ENCODE assay signal across 20 cellular contexts in genomic region chr1:225820522-225821120, GRCh38. TPM values are rescaled to one million over a fixed set of nuclear protein-coding genes. Genes with fewer than 3 reads are reported as not detected.
A peak's percentile ranks its signal among the peaks of the same experiment; 100 is the strongest.
DNase-seq lines count a peak whose midpoint lies in the region; ATAC-seq, FAIRE-seq and TF ChIP-seq lines count a peak whose summit lies in the region.
"Had no signal": no experiment of that assay in that cellular context is flagged by ENCODE, and none has a peak within 500 bp of the region (broad histone marks: within the 10 kb centered on the region; RNA-seq: fewer than 3 reads in every experiment).

No MANE protein-coding gene starts in this region.

- no peak overlapping the region for H3K4me3 Mint-ChIP-seq in chondrocyte (ENCODE audit: unreplicated experiment)
- H3K4me3 Mint-ChIP-seq: activated naive CD8-positive, alpha-beta T cell treated with anti-CD3 and anti-CD28 coated beads, Interleukin-2, amount 50 U/mL, for 24 hours; activated T-helper 1 cell treated with anti-CD3 and anti-CD28 coated beads, Interleukin-12 subunit alpha, Interleukin-12 subunit beta, Interleukin-2, Interleukin-4 antibody, amounts not matched to agents 30 ng/mL and 10 ng/mL and 1 ng/mL, durations not matched to agents 14 hours and 24 hours and 36 hours; IgD-negative memory B cell had no signal

- no peaks in the 10 kb centered on the region for H3K9me3 ChIP-seq in pancreas
- H3K9me3 ChIP-seq in SJCRH30 (replicated peaks) = no peaks in the 10 kb centered on the region
- H3K9me3 ChIP-seq: neutrophil had no signal

- no peaks in the 10 kb centered on the region for H3K36me3 ChIP-seq in pancreas
- no peaks in the 10 kb centered on the region for H3K36me3 ChIP-seq in SJCRH30
- H3K36me3 ChIP-seq: neutrophil had no signal

- H3K9me3 Mint-ChIP-seq in chondrocyte (ENCODE audit: low read depth) = no peaks in the 10 kb centered on the region
- H3K9me3 Mint-ChIP-seq: activated naive CD8-positive, alpha-beta T cell treated with anti-CD3 and anti-CD28 coated beads, Interleukin-2, amount 50 U/mL, for 24 hours; activated T-helper 1 cell treated with anti-CD3 and anti-CD28 coated beads, Interleukin-12 subunit alpha, Interleukin-12 subunit beta, Interleukin-2, Interleukin-4 antibody, amounts not matched to agents 30 ng/mL and 10 ng/mL and 1 ng/mL, durations not matched to agents 14 hours and 24 hours and 36 hours; IgD-negative memory B cell had no signal

- H3K4me3 ChIP-seq in pancreas (no peak overlapping the region), SJCRH30 (no peak overlapping the region)

- peak overlapping the region in 2 of 4 donors; percentile 1 to 36 for H3K27ac ChIP-seq in pancreas
- H3K27ac ChIP-seq in SJCRH30 = no peak overlapping the region
- H3K27ac ChIP-seq: neutrophil had no signal

- H3K27me3 Mint-ChIP-seq in chondrocyte (ENCODE audit: low read depth) = no peaks in the 10 kb centered on the region
- H3K27me3 Mint-ChIP-seq: activated naive CD8-positive, alpha-beta T cell treated with anti-CD3 and anti-CD28 coated beads, Interleukin-2, amount 50 U/mL, for 24 hours; IgD-negative memory B cell had no signal

- 64 to 65% methylated on average over 5 of the region's 5 CpGs for WGBS in pancreas, 2 donors

- intact Hi-C loops in pancreas (cut with DNase I) = no loop called here

- FAIRE-seq in pancreas (lab: Jason Lieb, UNC) = no peak
- FAIRE-seq: GM12892 had no signal

- TF ChIP-seq CTCF in chondrocyte (IDR thresholded peaks at IDR 0.05) = no peak
- no peak for TF ChIP-seq CTCF in pancreas (IDR thresholded peaks at IDR 0.05)

- H3K4me1 Mint-ChIP-seq in chondrocyte (ENCODE audit: low read depth) = peaks cover 43% of the 10 kb centered on the region

- peaks cover 2% of the 10 kb centered on the region for H3K36me3 Mint-ChIP-seq in chondrocyte (ENCODE audit: low read depth)
- H3K36me3 Mint-ChIP-seq: IgD-negative memory B cell had no signal

- ATAC-seq in pancreas = peak; percentile 24 to 55 (median 36)
- ATAC-seq: activated naive CD8-positive, alpha-beta T cell treated with anti-CD3 and anti-CD28 coated beads, Interleukin-2, amount 50 U/mL, for 24 hours had no signal

- DNase-seq in DMS79 treated with DMSO at 0.1 percent for 48 hours (lab: John Stamatoyannopoulos, UW) (peak; percentile 79), NCI-H2196 (lab: John Stamatoyannopoulos, UW; ENCODE audit: unreplicated experiment) (peak; percentile 72), chondrocyte (ENCODE audit: low spot score) (no peak), pancreas (peak in 1 of 6 donors; percentile 17), NCI-H187 (lab: John Stamatoyannopoulos, UW) (no peak), SJCRH30 (no peak)
- DNase-seq in stimulated activated CD4-positive, alpha-beta T cell treated with anti-CD3 and anti-CD28 coated beads, Interleukin-12 subunit alpha, Interleukin-12 subunit beta, amount 100 ng/mL, for 4 hours = no peak
- DNase-seq: activated naive CD8-positive, alpha-beta T cell treated with anti-CD3 and anti-CD28 coated beads, Interleukin-2, amount 50 U/mL, for 24 hours; Calu3; caudate nucleus; hippocampal formation; kidney glomerular epithelial cell; NCI-H1048; NCI-H2171 treated with DMSO at 0.1 percent for 48 hours; stimulated activated CD4-positive, alpha-beta T cell treated with anti-CD3 and anti-CD28 coated beads, Interleukin-2, amount 100 ng/mL, for 24 hours; substantia nigra had no signal

- peak overlapping the region; percentile 66 for H3K27ac Mint-ChIP-seq in chondrocyte (ENCODE audit: unreplicated experiment)
- H3K27ac Mint-ChIP-seq: activated naive CD8-positive, alpha-beta T cell treated with anti-CD3 and anti-CD28 coated beads, Interleukin-2, amount 50 U/mL, for 24 hours; activated T-helper 1 cell treated with anti-CD3 and anti-CD28 coated beads, Interleukin-12 subunit alpha, Interleukin-12 subunit beta, Interleukin-2, Interleukin-4 antibody, amounts not matched to agents 30 ng/mL and 10 ng/mL and 1 ng/mL, durations not matched to agents 14 hours and 24 hours and 36 hours; IgD-negative memory B cell had no signal

- H3K4me1 ChIP-seq in pancreas = peaks cover 64 to 84% (median 81%) of the 10 kb centered on the region in 3 donors
- H3K4me1 ChIP-seq in SJCRH30 = no peaks in the 10 kb centered on the region

- H3K27me3 ChIP-seq in pancreas (no peaks in the 10 kb centered on the region), SJCRH30 (no peaks in the 10 kb centered on the region)
- H3K27me3 ChIP-seq: neutrophil had no signal

RNA-seq across cellular contexts. Expression of gene EPHX1, which starts 10.7 kb away (rescaled TPM):
- total RNA-seq in chondrocyte (61.8 to 69.1 TPM (median 67.0 TPM) in 3 replicates), pancreas (100 to 1,000 TPM in 5 of 6 donors, 10 to 100 TPM in 1; 87.2 to 168 (median 144) TPM)
- 10 to 100 TPM; 26.1 to 58.0 TPM for polyA plus RNA-seq in pancreas
- total RNA-seq in SJCRH30 (2014; rRNA removed; shearing (Covaris generic)) = 6.3 and 7.2 TPM in 2 replicates

RNA-seq across cellular contexts. Expression of gene SRP9, which starts 43.0 kb away (rescaled TPM):
- 190 to 207 TPM (median 200 TPM) in 3 replicates for total RNA-seq in chondrocyte
- total RNA-seq in pancreas = 100 to 1,000 TPM in 1 of 6 donors, 10 to 100 TPM in 5; 63.0 to 102 (median 89.5) TPM
- polyA plus RNA-seq in pancreas = 100 to 1,000 TPM in 1 of 2 donors, 10 to 100 TPM in 1; 78.0 to 145 TPM
- 618 and 654 TPM in 2 replicates for total RNA-seq in SJCRH30 (2014; rRNA removed; shearing (Covaris generic))

Comparison
In these comparisons a context has a peak if more than half of its experiments do, and no peak if none do; other contexts are left out.
1. DNase-seq: peak in DMS79 treated with DMSO at 0.1 percent for 48 hours (single experiment) and NCI-H2196 (single experiment); none in chondrocyte (single experiment), stimulated activated CD4-positive, alpha-beta T cell treated with anti-CD3 and anti-CD28 coated beads, Interleukin-12 subunit alpha, Interleukin-12 subunit beta, amount 100 ng/mL, for 4 hours (single experiment), NCI-H187 (0 of 2) and SJCRH30 (0 of 2).